Comparison of ENCODE assay signal across 16 cellular contexts in the genomic region with DNA sequence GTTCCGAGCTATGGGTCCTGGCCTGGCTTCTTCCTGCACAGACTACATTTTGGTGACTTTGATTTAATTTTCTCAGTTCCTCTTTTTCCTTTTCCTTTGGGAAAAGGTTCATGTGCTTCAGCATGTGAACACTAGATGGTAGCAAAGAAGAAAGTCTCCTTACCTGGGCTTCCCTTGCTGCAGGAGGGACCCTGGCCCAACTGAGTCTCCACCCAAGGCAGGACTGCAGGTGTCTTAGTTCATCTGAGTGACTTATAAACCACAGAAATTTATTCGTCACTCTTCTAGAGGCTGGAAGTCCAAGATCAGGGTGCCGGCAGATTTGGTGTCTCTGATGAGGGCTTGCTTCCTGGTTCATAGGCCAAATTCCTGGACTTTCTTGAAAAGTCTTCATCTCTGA.
DNase-seq lines count a peak whose midpoint lies in the region; ATAC-seq and TF ChIP-seq lines count a peak whose summit lies in the region.
"Had no signal": no experiment of that assay in that cellular context is flagged by ENCODE, and none has a peak within 500 bp of the region (broad histone marks: within the 10 kb centered on the region; RNA-seq: fewer than 3 reads in every experiment).

No MANE protein-coding gene starts in this region.

- H3K14ac ChIP-seq in mesenchymal stem cell (ENCODE audit: low read length in 2 of 2), result no peak overlapping the region

- no peak overlapping the region for H2BK120ac ChIP-seq in mesenchymal stem cell (ENCODE audit: low read depth, low read length)

- H3K36me3 ChIP-seq in PC-3 (ENCODE audit: low read depth, low read length), result no peaks in the 10 kb centered on the region
- H3K36me3 ChIP-seq in hepatocyte (replicated peaks; ENCODE audit: insufficient read depth, low read depth), result no peaks in the 10 kb centered on the region
- H3K36me3 ChIP-seq in mesenchymal stem cell (ENCODE audit: control insufficient read depth in 1 of 2, insufficient read depth in 2 of 2, low read depth in 1 of 2, low read length in 2 of 2), result no peaks in the 10 kb centered on the region
- H3K36me3 ChIP-seq: left lung, vagina had no signal

- DNase-seq in 8988T (peak; percentile 55), GM13977 (ENCODE audit: low spot score) (no peak), PC-3 (peak; percentile 71), hepatocyte (ENCODE audit: low spot score) (no peak), NCI-H187 (lab: John Stamatoyannopoulos, UW) (no peak), mesenchymal stem cell (no peak)
- DNase-seq: activated CD8-positive, alpha-beta memory T cell treated with anti-CD3 and anti-CD28 coated beads, Interleukin-2, amount 50 U/mL, for 4 hours; NCI-H1694 treated with DMSO at 0.1 percent for 48 hours; stimulated activated naive CD4-positive, alpha-beta T cell treated with Interleukin-2 at 50 U/mL for 16 hours had no signal

- WGBS in hepatocyte (ENCODE audit: low lambda C conversion rate, missing lambda C conversion rate), result 62% methylated on average over 3 of the region's 3 CpGs
- WGBS in mesenchymal stem cell, result 93% methylated on average over 2 of the region's 3 CpGs

- H3K18ac ChIP-seq in mesenchymal stem cell (ENCODE audit: low read depth in 1 of 2, low read length in 2 of 2), result no peak overlapping the region

- H2BK5ac ChIP-seq in mesenchymal stem cell (ENCODE audit: low read depth, low read length, poor library complexity, severe bottlenecking), result no peak overlapping the region

- CTCF ChIA-PET in PC-3 (lab: Charles Lee), result interaction anchor here (0.9 kb wide), 1 partner anchor 13 kb away, joined by 14 read pairs; no protein-coding TSS in a partner anchor

- TF ChIP-seq CTCF in GM13977 (IDR thresholded peaks at IDR 0.05; ENCODE audit: extremely low read depth, insufficient read depth, missing control alignments) (peak; percentile 44), PC-3 (conservative IDR thresholded peaks at IDR 0.05; ENCODE audit: low read depth, low read length) (peak; percentile 71), hepatocyte (IDR thresholded peaks at IDR 0.05; ENCODE audit: poor library complexity) (peak; percentile 23)

- ATAC-seq in PC-3 (peak; percentile 53), GM21825 (IDR thresholded peaks at IDR 0.05; ENCODE audit: unreplicated experiment) (no peak), GM21381 (IDR thresholded peaks at IDR 0.05; ENCODE audit: unreplicated experiment) (no peak)
- ATAC-seq: activated CD4-positive, CD25-positive, alpha-beta regulatory T cell treated with anti-CD3 and anti-CD28 coated beads, Interleukin-2, amount 50 U/mL, for 24 hours; left lung; natural killer cell treated with Interleukin-12 subunit alpha and Interleukin-12 subunit beta and Interleukin-15 and Interleukin-18, amount 100 ng/mL, for 72 hours; sciatic nerve had no signal

- H2AFZ ChIP-seq in PC-3 (ENCODE audit: low read length) (no peak overlapping the region), hepatocyte (no peak overlapping the region), mesenchymal stem cell (ENCODE audit: low read depth, low read length) (no peak overlapping the region)

- in situ Hi-C loops in GM13977 (cut with MboI; ENCODE audit: low pct_unique_long_range_greater_than_20kb, low sequenced_read_pairs, unreplicated experiment), result no loop called here

- H4K20me1 ChIP-seq in PC-3 (ENCODE audit: low read length) (no peaks in the 10 kb centered on the region), hepatocyte (ENCODE audit: insufficient read depth, poor library complexity, severe bottlenecking) (no peaks in the 10 kb centered on the region)

- no peak overlapping the region for H4K91ac ChIP-seq in mesenchymal stem cell (ENCODE audit: low read length)

- no peaks in the 10 kb centered on the region for H3K9me3 ChIP-seq in PC-3 (ENCODE audit: low read length)
- no peaks in the 10 kb centered on the region for H3K9me3 ChIP-seq in hepatocyte (ENCODE audit: low read depth)
- H3K9me3 ChIP-seq in mesenchymal stem cell (ENCODE audit: control insufficient read depth, low read length), result no peaks in the 10 kb centered on the region
- H3K9me3 ChIP-seq: left lung, vagina had no signal

- H3K23ac ChIP-seq in mesenchymal stem cell (ENCODE audit: low read length in 2 of 2), result no peak overlapping the region

- intact Hi-C loops in PC-3 (cut with micrococcal nuclease), result loop anchor here (1.0 kb wide), 1 partner anchor 185 kb away; no protein-coding TSS in a partner anchor

- POLR2A ChIA-PET in PC-3 (lab: Charles Lee; ENCODE audit: unreplicated experiment), result no interaction called here

- H3K4me2 ChIP-seq in PC-3 (ENCODE audit: low read length) (no peak overlapping the region), hepatocyte (no peak overlapping the region), mesenchymal stem cell (ENCODE audit: low read length, poor library complexity, severe bottlenecking) (no peak overlapping the region)

- H3K27ac ChIP-seq in PC-3 (ENCODE audit: low read length) (no peak overlapping the region), hepatocyte (no peak overlapping the region), mesenchymal stem cell (ENCODE audit: low read length, poor library complexity, severe bottlenecking) (no peak overlapping the region)
- H3K27ac ChIP-seq: left lung, vagina had no signal

- H3K4me1 ChIP-seq in PC-3 (ENCODE audit: insufficient read depth, low read length) (peaks cover 23% of the 10 kb centered on the region), hepatocyte (ENCODE audit: insufficient read depth) (no peaks in the 10 kb centered on the region), mesenchymal stem cell (ENCODE audit: control insufficient read depth, insufficient read depth, low read depth, low read length) (no peaks in the 10 kb centered on the region)
- H3K4me1 ChIP-seq: left lung, vagina had no signal

- no peaks in the 10 kb centered on the region for H3K79me2 ChIP-seq in PC-3 (ENCODE audit: low read length)
- H3K79me2 ChIP-seq in hepatocyte, result no peaks in the 10 kb centered on the region

- no peaks in the 10 kb centered on the region for H3F3A ChIP-seq in PC-3 (ENCODE audit: low read length, unreplicated experiment)

- H2BK15ac ChIP-seq in mesenchymal stem cell (ENCODE audit: low read depth, poor library complexity, severe bottlenecking), result no peak overlapping the region

- H3K9ac ChIP-seq in PC-3 (ENCODE audit: low read length) (no peak overlapping the region), mesenchymal stem cell (ENCODE audit: low read length) (no peak overlapping the region)

- H3K27me3 ChIP-seq in PC-3 (ENCODE audit: low read length) (no peaks in the 10 kb centered on the region), hepatocyte (peaks cover 6% of the 10 kb centered on the region), mesenchymal stem cell (ENCODE audit: control insufficient read depth in 1 of 2, insufficient read depth in 1 of 2, low read length in 2 of 2) (peaks cover 0 to 32% of the 10 kb centered on the region in 2 experiments)
- H3K27me3 ChIP-seq: vagina had no signal

- no peaks in the 10 kb centered on the region for H3K79me1 ChIP-seq in mesenchymal stem cell (replicated peaks; ENCODE audit: low read length, poor library complexity, severe bottlenecking)

- BruUV-seq in PC-3 (replicated peaks; lab: Mats Ljungman, UMichigan), result no TSS peak

- H3K4me3 ChIP-seq in PC-3 (ENCODE audit: low read length), result no peak overlapping the region
- H3K4me3 ChIP-seq in hepatocyte, result no peak overlapping the region
- H3K4me3 ChIP-seq in mesenchymal stem cell (ENCODE audit: insufficient read depth in 1 of 2, low read depth in 1 of 2, low read length in 2 of 2), result no peak overlapping the region
- H3K4me3 ChIP-seq: left lung, vagina had no signal

- H2BK12ac ChIP-seq in mesenchymal stem cell (ENCODE audit: low read length in 2 of 2), result no peak overlapping the region

- H3K9me2 ChIP-seq in PC-3 (replicated peaks; ENCODE audit: low read length), result no peaks in the 10 kb centered on the region
- H3K9me2 ChIP-seq in hepatocyte (replicated peaks; ENCODE audit: insufficient read depth), result no peaks in the 10 kb centered on the region

- no peak overlapping the region for H4K8ac ChIP-seq in mesenchymal stem cell (ENCODE audit: low read length)

- no peak overlapping the region for H3K4ac ChIP-seq in mesenchymal stem cell (ENCODE audit: low read depth in 1 of 2, low read length in 2 of 2)

- no peak overlapping the region for H2AK5ac ChIP-seq in mesenchymal stem cell (ENCODE audit: low read length, severe bottlenecking)

Comparison
In these comparisons a context has a peak if more than half of its experiments do, and no peak if none do; other contexts are left out.
1. DNase-seq: peak in 8988T (single experiment) and PC-3 (single experiment); none in GM13977 (single experiment), hepatocyte (single experiment), NCI-H187 (0 of 2) and mesenchymal stem cell (single experiment).
2. Peak in every context shown above with its lines, with median percentiles within 50 percentile points of each other: CTCF ChIP-seq.